Comparison of ENCODE assay signal across 12 cellular contexts in the genomic region with DNA sequence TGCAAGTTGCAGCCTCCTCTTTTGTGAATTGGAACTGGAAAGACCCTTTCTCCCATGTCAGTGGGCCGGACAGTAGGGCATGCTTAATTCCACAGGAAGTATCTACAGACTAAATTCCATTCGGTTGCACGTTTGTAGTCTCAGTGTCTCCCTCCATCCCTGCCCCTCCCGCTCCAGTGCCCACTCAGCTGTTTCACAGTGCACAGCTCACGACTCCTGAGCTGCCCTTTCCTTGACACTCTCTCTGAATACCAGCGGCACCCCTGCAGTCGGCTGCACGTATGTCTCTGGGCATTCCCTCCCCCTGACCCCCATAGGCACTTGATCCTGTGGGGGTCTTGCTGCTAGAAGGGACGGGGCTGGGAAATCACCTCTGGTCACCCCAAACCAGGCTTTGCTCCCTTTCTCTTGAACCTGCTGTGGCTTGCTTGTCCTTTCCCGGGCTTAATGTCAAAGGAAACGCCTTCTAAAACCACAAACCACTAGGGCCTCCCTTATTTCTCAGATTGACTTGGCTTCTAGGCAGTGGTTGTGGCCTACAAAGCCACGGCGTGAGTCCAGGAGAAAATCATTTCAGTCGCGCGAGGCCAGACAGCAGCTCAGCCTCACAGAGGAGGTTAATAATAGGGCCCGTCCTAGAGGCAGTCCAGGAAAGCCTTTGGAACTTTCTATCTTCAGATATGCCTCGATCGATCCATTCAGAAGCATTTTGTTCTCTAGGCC.
DNase-seq lines count a peak whose midpoint lies in the region; ATAC-seq and TF ChIP-seq lines count a peak whose summit lies in the region.
"Had no signal": no experiment of that assay in that cellular context is flagged by ENCODE, and none has a peak within 500 bp of the region (broad histone marks: within the 10 kb centered on the region; RNA-seq: fewer than 3 reads in every experiment).

No MANE protein-coding gene starts in this region.

- intact Hi-C loops in head of caudate nucleus (cut with DNase I) (no loop called here), prostate gland (cut with DNase I) (no loop called here)

- H3K36me3 ChIP-seq in prostate gland, result no peaks in the 10 kb centered on the region

- no peaks in the 10 kb centered on the region for H3K27me3 ChIP-seq in prostate gland (replicated peaks; ENCODE audit: insufficient read depth)
- H3K27me3 ChIP-seq: testis had no signal

- DNase-seq in kidney tubule cell (ENCODE audit: low spot score) (peak; percentile 11), NCI-H2196 treated with DMSO at 0.1 percent for 48 hours (lab: John Stamatoyannopoulos, UW; ENCODE audit: unreplicated experiment) (no peak), epidermal melanocyte (ENCODE audit: insufficient read length, low spot score) (no peak), head of caudate nucleus (no peak), prostate gland (ENCODE audit: low spot score) (no peak)
- DNase-seq: left ventricle myocardium superior, NCI-H1417, testis had no signal

- ATAC-seq in GM18858 (IDR thresholded peaks at IDR 0.05; ENCODE audit: unreplicated experiment) (peak; percentile 82), GM21515 (IDR thresholded peaks at IDR 0.05; ENCODE audit: unreplicated experiment) (peak; percentile 80), HG03520 (IDR thresholded peaks at IDR 0.05; ENCODE audit: unreplicated experiment) (peak; percentile 65)
- ATAC-seq: HCT116, left ventricle myocardium superior had no signal

- no peak overlapping the region for H3K4me3 ChIP-seq in prostate gland
- H3K4me3 ChIP-seq: testis had no signal

- no peaks in the 10 kb centered on the region for H3K4me1 ChIP-seq in prostate gland (replicated peaks)
- H3K4me1 ChIP-seq: testis had no signal

- no peak for TF ChIP-seq CTCF in prostate gland (IDR thresholded peaks at IDR 0.05)

- no peak overlapping the region for H3K27ac ChIP-seq in prostate gland
- H3K27ac ChIP-seq: testis had no signal

- no peaks in the 10 kb centered on the region for H3K9me3 ChIP-seq in prostate gland
- H3K9me3 ChIP-seq: testis had no signal

- no peak for TF ChIP-seq POLR2A in prostate gland (IDR thresholded peaks at IDR 0.05)

- 65% methylated on average over 19 of the region's 19 CpGs for WGBS in prostate gland
